1 cellular context compared by ENCODE assay signal in the genomic region with DNA sequence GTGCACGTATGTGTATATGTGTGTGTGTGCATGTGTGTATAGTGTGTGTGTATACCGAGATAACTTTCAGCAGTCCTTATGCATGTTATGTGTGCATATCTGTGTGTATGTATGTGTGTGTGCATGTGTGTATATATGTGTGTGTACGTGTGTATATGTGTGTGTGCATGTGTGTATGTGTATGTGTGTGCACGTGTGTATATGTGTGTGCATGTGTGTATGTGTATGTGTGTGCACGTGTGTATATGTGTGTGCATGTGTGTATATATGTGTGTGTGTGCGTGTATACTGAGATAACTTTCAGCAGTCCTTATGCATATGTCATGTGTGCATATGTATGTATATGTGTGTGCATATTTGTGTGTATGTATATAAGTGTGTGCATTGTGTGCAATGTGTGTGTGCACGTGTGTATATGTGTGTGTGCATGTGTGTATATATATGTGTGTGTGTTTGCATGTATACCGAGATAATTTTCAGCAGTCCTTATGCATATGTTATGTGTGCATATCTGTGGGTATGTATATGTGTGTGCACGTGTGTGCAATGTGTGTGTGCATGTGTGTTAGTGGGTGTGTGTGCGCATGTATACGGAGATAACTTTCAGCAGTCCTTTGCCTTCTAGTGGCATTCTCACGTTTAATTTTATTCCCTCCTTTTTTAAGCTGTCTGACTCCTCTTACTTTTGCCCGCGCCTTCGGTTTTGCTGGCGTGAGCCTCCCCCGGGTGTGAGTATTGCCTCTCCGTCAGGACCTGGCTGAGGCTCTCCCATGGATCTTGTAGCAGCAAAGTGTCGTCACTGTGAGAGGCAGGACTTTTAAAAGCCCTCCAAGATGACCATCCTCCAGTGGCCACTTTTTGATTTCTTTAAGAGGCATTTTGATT.
A peak's percentile ranks its signal among the peaks of the same experiment; 100 is the strongest.
TF ChIP-seq lines count a peak whose summit lies in the region.

No MANE protein-coding gene starts in this region.

TF ChIP-seq in H1, 55 proteins besides CTCF, POLR2A, EP300 and RAD21 (continued from another document):
- peak; percentile 28; the same call in 1 of the 2 replicates for TF ChIP-seq KDM1A (IDR thresholded peaks at IDR 0.05; ENCODE audit: borderline replicate concordance, low read length)
- no peak for TF ChIP-seq NRF1 (IDR thresholded peaks at IDR 0.05; ENCODE audit: low read depth, low read length)
- TF ChIP-seq EZH2 (IDR thresholded peaks at IDR 0.05; ENCODE audit: low read depth, low read length, severe bottlenecking) = no peak
TF ChIP-seq in H1: peak in this region for 1.
